Comparison of ENCODE assay signal across 33 cellular contexts in the genomic region with DNA sequence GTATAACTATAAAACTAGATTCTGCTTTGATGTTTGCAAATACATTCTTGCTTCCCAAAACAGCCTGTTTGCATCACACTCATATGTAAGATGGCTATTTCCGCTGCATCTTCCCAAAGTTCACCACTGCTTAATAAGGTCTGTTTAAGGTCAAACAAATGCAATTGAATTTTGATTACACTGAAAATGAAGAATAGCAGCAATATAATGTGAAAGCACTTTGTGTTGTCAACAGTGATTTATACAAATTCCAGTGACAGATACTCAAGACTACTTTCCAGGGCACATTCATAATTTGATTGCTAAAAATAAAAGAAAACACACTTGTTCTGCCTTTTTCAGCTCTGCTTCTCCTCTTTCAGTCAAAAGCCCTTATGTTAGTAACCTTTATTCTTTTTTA. TPM values are rescaled to one million over a fixed set of nuclear protein-coding genes. Genes with fewer than 3 reads are reported as not detected.
"Had no signal": no experiment of that assay in that cellular context is flagged by ENCODE, and none has a peak within 500 bp of the region (broad histone marks: within the 10 kb centered on the region; RNA-seq: fewer than 3 reads in every experiment).

No MANE protein-coding gene starts in this region.

- H3K36me3 ChIP-seq: gastrocnemius medialis, ovary, sigmoid colon, stomach, thyroid gland, vagina had no signal

- H3K9me3 ChIP-seq: gastrocnemius medialis, ovary, psoas muscle, sigmoid colon, stomach, thyroid gland, vagina had no signal

- H3K27ac ChIP-seq: dorsolateral prefrontal cortex, epithelial cell of prostate, gastrocnemius medialis, ovary, psoas muscle, sigmoid colon, stomach, thyroid gland, vagina had no signal

- H3K27me3 Mint-ChIP-seq: memory B cell had no signal

- H3K27me3 ChIP-seq: gastrocnemius medialis, ovary, sigmoid colon, stomach, thyroid gland, vagina had no signal

- H3K4me1 Mint-ChIP-seq: endodermal cell; natural killer cell; stimulated activated effector memory CD8-positive, alpha-beta T cell treated with anti-CD3 and anti-CD28 coated beads, Interleukin-12 subunit alpha, Interleukin-12 subunit beta, amount 100 ng/mL, for 72 hours had no signal

- H3K4me1 ChIP-seq: gastrocnemius medialis, psoas muscle, sigmoid colon, stomach, thyroid gland, vagina had no signal

- H3K36me3 Mint-ChIP-seq: natural killer cell had no signal

- H3K4me3 Mint-ChIP-seq: endodermal cell; memory B cell; natural killer cell; stimulated activated effector memory CD8-positive, alpha-beta T cell treated with anti-CD3 and anti-CD28 coated beads, Interleukin-12 subunit alpha, Interleukin-12 subunit beta, amount 100 ng/mL, for 72 hours had no signal

- H3K9me3 Mint-ChIP-seq: memory B cell; natural killer cell; stimulated activated effector memory CD8-positive, alpha-beta T cell treated with anti-CD3 and anti-CD28 coated beads, Interleukin-12 subunit alpha, Interleukin-12 subunit beta, amount 100 ng/mL, for 72 hours had no signal

- DNase-seq: dorsolateral prefrontal cortex; effector CD8-positive, alpha-beta T cell; endodermal cell; gastrocnemius medialis; head of caudate nucleus; natural killer cell; occipital lobe; ovary; posterior cingulate gyrus; psoas muscle; right cardiac atrium; sigmoid colon; stimulated activated CD4-positive, alpha-beta T cell treated with anti-CD3 and anti-CD28 coated beads, Interleukin-2, amount 100 ng/mL, for 24 hours; stimulated activated CD4-positive, alpha-beta T cell treated with anti-CD3 and anti-CD28 coated beads, Interleukin-4, amount 100 ng/mL, for 24 hours; stimulated activated naive CD4-positive, alpha-beta T cell treated with Interleukin-2 at 50 U/mL for 16 hours; stomach; thyroid gland; trophoblast cell had no signal

- H3K27ac Mint-ChIP-seq: endodermal cell; memory B cell; natural killer cell; stimulated activated effector memory CD8-positive, alpha-beta T cell treated with anti-CD3 and anti-CD28 coated beads, Interleukin-12 subunit alpha, Interleukin-12 subunit beta, amount 100 ng/mL, for 72 hours had no signal

- H3K4me3 ChIP-seq: dorsolateral prefrontal cortex, gastrocnemius medialis, lung, ovary, psoas muscle, sigmoid colon, stomach, thyroid gland, vagina had no signal

- FAIRE-seq: keratinocyte had no signal

RNA-seq across cellular contexts. Expression of a gene that starts 8.1 kb away (rescaled TPM):
- total RNA-seq: gastrocnemius medialis, glomerular endothelial cell, left lobe of liver, liver, lung, mononuclear cell, natural killer cell, occipital lobe, psoas muscle, renal cortical epithelial cell, sigmoid colon, skeletal muscle tissue, stomach, subcutaneous adipose tissue, temporal lobe, thyroid gland, ureter, vagina had no signal
